ENCODE assay signal across 28 cellular contexts in genomic region chr2:173599821-173600354, GRCh38.
"Had no signal": no experiment of that assay in that cellular context is flagged by ENCODE, and none has a peak within 500 bp of the region (broad histone marks: within the 10 kb centered on the region; RNA-seq: fewer than 3 reads in every experiment).

No MANE protein-coding gene starts in this region.

- H3K9me3 ChIP-seq: colonic mucosa, esophagus squamous epithelium, left lung, prostate gland, right atrium auricular region, stomach, thyroid gland, vagina had no signal

- FAIRE-seq: endothelial cell of umbilical vein, frontal cortex, kidney had no signal

- H3K27ac Mint-ChIP-seq: dendritic cell treated with granulocyte-macrophage colony-stimulating factor and Interleukin-4, amounts not matched to agents 40 ng/mL and 50 ng/mL, for 4 days; immature natural killer cell; naive thymus-derived CD4-positive, alpha-beta T cell; nephron; neural progenitor cell had no signal

- H3K4me1 Mint-ChIP-seq: immature natural killer cell; naive thymus-derived CD4-positive, alpha-beta T cell; nephron; neural progenitor cell had no signal

- H3K36me3 Mint-ChIP-seq: immature natural killer cell; naive thymus-derived CD4-positive, alpha-beta T cell; neural progenitor cell had no signal

- H3K4me2 ChIP-seq: neural progenitor cell, smooth muscle cell had no signal

- DNase-seq: colonic mucosa; effector CD8-positive, alpha-beta T cell; esophagus squamous epithelium; hypothalamus; immature natural killer cell; kidney; left lung; mesendoderm; midbrain; naive thymus-derived CD4-positive, alpha-beta T cell; stimulated activated CD4-positive, alpha-beta T cell treated with anti-CD3 and anti-CD28 coated beads, Interleukin-12 subunit alpha, Interleukin-12 subunit beta, amount 100 ng/mL, for 4 hours; stimulated activated CD4-positive, alpha-beta T cell treated with anti-CD3 and anti-CD28 coated beads, Interleukin-1b, Interleukin-23, amount 100 ng/mL, for 48 hours; stimulated activated CD4-positive, alpha-beta T cell treated with anti-CD3 and anti-CD28 coated beads, Interleukin-4, amount 100 ng/mL, for 1 hour; stimulated activated CD8-positive, alpha-beta memory T cell treated with anti-CD3 and anti-CD28 coated beads, Interleukin-4, amount 100 ng/mL, for 48 hours; stimulated activated naive CD4-positive, alpha-beta T cell treated with Interleukin-2 at 50 U/mL for 16 hours; stomach; thyroid gland; trophoblast cell had no signal

- H3K9ac ChIP-seq: neural progenitor cell had no signal

- H3K4me1 ChIP-seq: colonic mucosa, left lung, neural progenitor cell, prostate gland, right atrium auricular region, stomach, thyroid gland, vagina had no signal

- H3K27me3 ChIP-seq: colonic mucosa, esophagus squamous epithelium, left lung, neural progenitor cell, right atrium auricular region, stomach, thyroid gland, vagina had no signal

- ATAC-seq: left lung; naive thymus-derived CD4-positive, alpha-beta T cell; sciatic nerve had no signal

- H3K36me3 ChIP-seq: colonic mucosa, esophagus squamous epithelium, left lung, neural progenitor cell, prostate gland, right atrium auricular region, stomach, thyroid gland, vagina had no signal

- H3K4me3 Mint-ChIP-seq: dendritic cell treated with granulocyte-macrophage colony-stimulating factor and Interleukin-4, amounts not matched to agents 40 ng/mL and 50 ng/mL, for 4 days; immature natural killer cell; naive thymus-derived CD4-positive, alpha-beta T cell; nephron; neural progenitor cell had no signal

- H3K4me3 ChIP-seq: colonic mucosa, esophagus squamous epithelium, left lung, neural progenitor cell, prostate gland, right atrium auricular region, smooth muscle cell, stomach, thyroid gland, vagina had no signal

- H2AFZ ChIP-seq: neural progenitor cell had no signal

- H3K27ac ChIP-seq: colonic mucosa, esophagus squamous epithelium, left lung, neural progenitor cell, prostate gland, right atrium auricular region, stomach, thyroid gland, vagina had no signal
